ENCODE assay signal across 32 cellular contexts in genomic region chr3:141217389-141217788, GRCh38.
"Had no signal": no experiment of that assay in that cellular context is flagged by ENCODE, and none has a peak within 500 bp of the region (broad histone marks: within the 10 kb centered on the region; RNA-seq: fewer than 3 reads in every experiment).

No MANE protein-coding gene starts in this region.

- H3K27ac Mint-ChIP-seq: activated CD4-positive, alpha-beta T cell treated with anti-CD3 and anti-CD28 coated beads for 36 hours; activated CD4-positive, alpha-beta T cell treated with anti-CD3 and anti-CD28 coated beads, Interleukin-2, amount 10 ng/mL, durations not matched to agents 7 days and 5 days; activated CD8-positive, alpha-beta T cell treated with anti-CD3 and anti-CD28 coated beads, Interleukin-2, amount 10 ng/mL, durations not matched to agents 7 days and 5 days; activated naive CD4-positive, alpha-beta T cell treated with anti-CD3 and anti-CD28 coated beads, Interleukin-2, amount 10 ng/mL, durations not matched to agents 7 days and 5 days; activated naive CD8-positive, alpha-beta T cell treated with anti-CD3 and anti-CD28 coated beads for 36 hours; activated T-helper 1 cell treated with anti-CD3 and anti-CD28 coated beads, Interleukin-12 subunit alpha, Interleukin-12 subunit beta, Interleukin-2, Interleukin-4 antibody, amounts not matched to agents 30 ng/mL and 10 ng/mL and 1 ng/mL, durations not matched to agents 14 hours and 24 hours and 36 hours; T-helper 1 cell treated with Interleukin-12 subunit alpha and Interleukin-12 subunit beta and Interleukin-4 antibody, amounts not matched to agents 30 μg/mL and 1 μg/mL, for 36 hours; T-helper 2 cell treated with Interferon-gamma antibody and Interleukin-4, amounts not matched to agents 5 μg/mL and 100 μg/mL, for 36 hours; WTC11 had no signal

- H3K9me3 Mint-ChIP-seq: activated CD4-positive, alpha-beta T cell treated with anti-CD3 and anti-CD28 coated beads, Interleukin-2, amount 10 ng/mL, durations not matched to agents 7 days and 5 days; activated naive CD4-positive, alpha-beta T cell treated with anti-CD3 and anti-CD28 coated beads, Interleukin-2, amount 10 ng/mL, durations not matched to agents 7 days and 5 days; activated naive CD8-positive, alpha-beta T cell treated with anti-CD3 and anti-CD28 coated beads for 36 hours; activated T-cell treated with anti-CD3 and anti-CD28 coated beads, Interleukin-2, amount 50 U/mL, for 4 hours; activated T-helper 1 cell treated with anti-CD3 and anti-CD28 coated beads, Interleukin-12 subunit alpha, Interleukin-12 subunit beta, Interleukin-2, Interleukin-4 antibody, amounts not matched to agents 30 ng/mL and 10 ng/mL and 1 ng/mL, durations not matched to agents 14 hours and 24 hours and 36 hours; T-helper 1 cell treated with Interleukin-12 subunit alpha and Interleukin-12 subunit beta and Interleukin-4 antibody, amounts not matched to agents 30 μg/mL and 1 μg/mL, for 36 hours; T-helper 2 cell treated with Interferon-gamma antibody and Interleukin-4, amounts not matched to agents 5 μg/mL and 100 μg/mL, for 36 hours had no signal

- ATAC-seq: activated CD4-positive, alpha-beta T cell treated with anti-CD3 and anti-CD28 coated beads for 36 hours; activated CD4-positive, CD25-positive, alpha-beta regulatory T cell treated with anti-CD3 and anti-CD28 coated beads, Interleukin-2, amount 50 U/mL, for 24 hours; activated CD8-positive, alpha-beta T cell treated with anti-CD3 and anti-CD28 coated beads, Interleukin-2, amount 10 ng/mL, durations not matched to agents 7 days and 5 days; activated T-cell treated with anti-CD3 and anti-CD28 coated beads, Interleukin-2, amount 50 U/mL, for 4 hours; PC-3; WTC11 had no signal

- H3K27ac ChIP-seq: ascending aorta, cardiac muscle cell, Peyer's patch, SJSA1 had no signal

- H3K27me3 Mint-ChIP-seq: activated naive CD8-positive, alpha-beta T cell treated with anti-CD3 and anti-CD28 coated beads for 36 hours had no signal

- H3K4me2 ChIP-seq: SK-N-SH had no signal

- H3K9ac ChIP-seq: SK-N-SH had no signal

- H3K9me2 ChIP-seq: SK-N-SH had no signal

- H3K4me1 Mint-ChIP-seq: activated CD4-positive, alpha-beta T cell treated with anti-CD3 and anti-CD28 coated beads for 36 hours; activated CD4-positive, alpha-beta T cell treated with anti-CD3 and anti-CD28 coated beads, Interleukin-2, amount 10 ng/mL, durations not matched to agents 7 days and 5 days; activated naive CD4-positive, alpha-beta T cell treated with anti-CD3 and anti-CD28 coated beads, Interleukin-2, amount 10 ng/mL, durations not matched to agents 7 days and 5 days; activated naive CD8-positive, alpha-beta T cell treated with anti-CD3 and anti-CD28 coated beads for 36 hours had no signal

- H3K27me3 ChIP-seq: ascending aorta, cardiac muscle cell, Peyer's patch, SJSA1 had no signal

- DNase-seq: activated CD4-positive, alpha-beta T cell treated with anti-CD3 and anti-CD28 coated beads for 36 hours; activated CD4-positive, alpha-beta T cell treated with anti-CD3 and anti-CD28 coated beads, Interleukin-2, amount 10 ng/mL, durations not matched to agents 7 days and 5 days; activated CD4-positive, alpha-beta T cell treated with anti-CD3 and anti-CD28 coated beads, Interleukin-2, amount 50 U/mL, for 48 hours; activated CD8-positive, alpha-beta T cell treated with anti-CD3 and anti-CD28 coated beads, Interleukin-2, amount 10 ng/mL, durations not matched to agents 7 days and 5 days; activated gamma-delta T cell treated with Interleukin-2 at 50 U/mL for 16 hours; activated naive CD4-positive, alpha-beta T cell treated with anti-CD3 and anti-CD28 coated beads, Interleukin-2, amount 10 ng/mL, durations not matched to agents 7 days and 5 days; activated naive CD8-positive, alpha-beta T cell treated with anti-CD3 and anti-CD28 coated beads for 36 hours; activated T-cell treated with anti-CD3 and anti-CD28 coated beads, Interleukin-2, amount 50 U/mL, for 4 hours; amygdala; Karpas-422; KBM-7; NCI-H1105 treated with DMSO at 0.1 percent for 48 hours; NCI-H1436; NCI-H1694 treated with DMSO at 0.1 percent for 48 hours; NCI-H2029; NCI-H345; NCI-H526; NCI-H748 treated with DMSO at 0.1 percent for 48 hours; NK-92 treated with Interleukin-12 subunit alpha and Interleukin-12 subunit beta, amount 100 ng/mL, for 24 hours; PC-3; Peyer's patch; RPMI8226; SHP77 treated with DMSO at 0.1 percent for 48 hours; SK-N-SH had no signal

- H3K4me3 ChIP-seq: ascending aorta, cardiac muscle cell, Peyer's patch, SJSA1 had no signal

- H3K4me3 Mint-ChIP-seq: activated CD4-positive, alpha-beta T cell treated with anti-CD3 and anti-CD28 coated beads for 36 hours; activated CD4-positive, alpha-beta T cell treated with anti-CD3 and anti-CD28 coated beads, Interleukin-2, amount 10 ng/mL, durations not matched to agents 7 days and 5 days; activated CD8-positive, alpha-beta T cell treated with anti-CD3 and anti-CD28 coated beads, Interleukin-2, amount 10 ng/mL, durations not matched to agents 7 days and 5 days; activated naive CD4-positive, alpha-beta T cell treated with anti-CD3 and anti-CD28 coated beads, Interleukin-2, amount 10 ng/mL, durations not matched to agents 7 days and 5 days; activated naive CD8-positive, alpha-beta T cell treated with anti-CD3 and anti-CD28 coated beads for 36 hours; activated T-cell treated with anti-CD3 and anti-CD28 coated beads, Interleukin-2, amount 50 U/mL, for 4 hours; activated T-helper 1 cell treated with anti-CD3 and anti-CD28 coated beads, Interleukin-12 subunit alpha, Interleukin-12 subunit beta, Interleukin-2, Interleukin-4 antibody, amounts not matched to agents 30 ng/mL and 10 ng/mL and 1 ng/mL, durations not matched to agents 14 hours and 24 hours and 36 hours; T-helper 1 cell treated with Interleukin-12 subunit alpha and Interleukin-12 subunit beta and Interleukin-4 antibody, amounts not matched to agents 30 μg/mL and 1 μg/mL, for 36 hours; T-helper 2 cell treated with Interferon-gamma antibody and Interleukin-4, amounts not matched to agents 5 μg/mL and 100 μg/mL, for 36 hours; WTC11 had no signal

- H3K36me3 Mint-ChIP-seq: activated naive CD4-positive, alpha-beta T cell treated with anti-CD3 and anti-CD28 coated beads, Interleukin-2, amount 10 ng/mL, durations not matched to agents 7 days and 5 days; activated naive CD8-positive, alpha-beta T cell treated with anti-CD3 and anti-CD28 coated beads for 36 hours had no signal

- H3K4me1 ChIP-seq: ascending aorta, Peyer's patch had no signal

- H3K36me3 ChIP-seq: ascending aorta, cardiac muscle cell, Peyer's patch, SJSA1 had no signal

- H3K9me3 ChIP-seq: ascending aorta, SJSA1, SK-N-SH had no signal
